23 cellular contexts compared by ENCODE assay signal in genomic region chr13:110125157-110125556, GRCh38.
A peak's percentile ranks its signal among the peaks of the same experiment; 100 is the strongest.
DNase-seq lines count a peak whose midpoint lies in the region; ATAC-seq, FAIRE-seq and TF ChIP-seq lines count a peak whose summit lies in the region.
"Had no signal": no experiment of that assay in that cellular context is flagged by ENCODE, and none has a peak within 500 bp of the region (broad histone marks: within the 10 kb centered on the region; RNA-seq: fewer than 3 reads in every experiment).

No MANE protein-coding gene starts in this region.

- H2AK5ac ChIP-seq in H1 (ENCODE audit: low read depth, low read length) = peak overlapping the region; percentile 49; the same call in 1 of the 2 replicates

- H3K27ac Mint-ChIP-seq in osteocyte (ENCODE audit: unreplicated experiment) = peak overlapping the region; percentile 44
- H3K27ac Mint-ChIP-seq: activated CD8-positive, alpha-beta T cell treated with anti-CD3 and anti-CD28 coated beads, Interleukin-2, amount 10 ng/mL, durations not matched to agents 7 days and 5 days had no signal

- TF ChIP-seq EP300 in H1 (IDR thresholded peaks at IDR 0.05; ENCODE audit: borderline replicate concordance in 1 of 2, low read depth in 2 of 2, low read length in 2 of 2) = no peak

- POLR2A ChIA-PET in H1 (lab: Charles Lee; ENCODE audit: partially characterized antibody) = interaction anchor here (1.4 kb wide), 1 partner anchor 12 kb away, joined by 3 read pairs; no protein-coding TSS in a partner anchor

- H2BK12ac ChIP-seq in H1 (ENCODE audit: low read depth, low read length) = peak overlapping the region; percentile 98

- H3K9me3 Mint-ChIP-seq in osteocyte (ENCODE audit: unreplicated experiment) = no peaks in the 10 kb centered on the region

- peaks cover 0 to 13% (median 7%) of the 10 kb centered on the region in 4 experiments; a peak in 4 of 7 replicates for H3K4me1 ChIP-seq in H1 (replicated peaks in 1 of 4; ENCODE audit: control insufficient read depth in 3 of 4, insufficient read depth in 4 of 4, low read length in 3 of 4)
- H3K4me1 ChIP-seq: Caco-2 had no signal

- H3K27me3 Mint-ChIP-seq in osteocyte (ENCODE audit: unreplicated experiment) = peaks cover 7% of the 10 kb centered on the region

- H3K9ac ChIP-seq in H1 (replicated peaks in 1 of 4; ENCODE audit: extremely low read depth in 1 of 4, low read depth in 3 of 4, low read length in 3 of 4) = no peak overlapping the region

- TF ChIP-seq CTCF in H1 (IDR thresholded peaks at IDR 0.05; ENCODE audit: control extremely low read depth in 1 of 3, insufficient read depth in 1 of 3, low read depth in 1 of 3, low read length in 3 of 3) (no peak), osteocyte (IDR thresholded peaks at IDR 0.05) (no peak)

- no peak overlapping the region for H2AFZ ChIP-seq in H1 (ENCODE audit: low read length)

- H4K20me1 ChIP-seq in H1 (replicated peaks in 1 of 2; ENCODE audit: control insufficient read depth in 1 of 2, insufficient read depth in 2 of 2, low read length in 2 of 2) = no peaks in the 10 kb centered on the region

- H2BK120ac ChIP-seq in H1 (replicated peaks; ENCODE audit: low read depth, low read length) = no peak overlapping the region

- H3K23me2 ChIP-seq in H1 (ENCODE audit: low read depth, low read length) = no peaks in the 10 kb centered on the region

- H4K91ac ChIP-seq in H1 (replicated peaks; ENCODE audit: insufficient read length, low read length) = peak overlapping the region; percentile 50

- H3K4me2 ChIP-seq in H1 (ENCODE audit: insufficient read depth in 1 of 2, low read depth in 2 of 2, low read length in 2 of 2) = no peak overlapping the region

- H2BK20ac ChIP-seq in H1 (ENCODE audit: low read length) = peak overlapping the region; percentile 97

- CTCF ChIA-PET in H1 (lab: Charles Lee; ENCODE audit: partially characterized antibody) = interaction anchor here (1.5 to 2.3 kb wide), 4 partner anchors 8 to 17 kb away, joined by 5 to 13 read pairs (median 6); no protein-coding TSS in a partner anchor

- no peak for TF ChIP-seq RAD21 in H1 (IDR thresholded peaks at IDR 0.05 in 1 of 2, conservative IDR thresholded peaks at IDR 0.05 in 1 of 2; ENCODE audit: low read depth in 2 of 2, low read length in 2 of 2)

- H4K5ac ChIP-seq in H1 (ENCODE audit: insufficient read length, low read depth, low read length) = no peak overlapping the region

- H3K4me3 Mint-ChIP-seq in osteocyte (ENCODE audit: unreplicated experiment) = no peak overlapping the region
- H3K4me3 Mint-ChIP-seq: activated CD8-positive, alpha-beta T cell treated with anti-CD3 and anti-CD28 coated beads, Interleukin-2, amount 10 ng/mL, durations not matched to agents 7 days and 5 days had no signal

- H3K27me3 ChIP-seq in H1 (replicated peaks in 1 of 4; ENCODE audit: control insufficient read depth in 3 of 4, extremely low read depth in 1 of 4, insufficient read depth in 3 of 4, low read length in 3 of 4) = peaks cover 0 to 4% (median 1%) of the 10 kb centered on the region in 4 experiments; a peak in 2 of 7 replicates
- H3K27me3 ChIP-seq: upper lobe of left lung had no signal

- 0 out of 2 replicates have a peak overlapping the region, but pooled peaks have one; percentile 56 for H3K18ac ChIP-seq in H1 (ENCODE audit: extremely low read depth, low read length)

- no peak overlapping the region for H3K27ac ChIP-seq in H1 (ENCODE audit: low read depth, low read length)

- no peaks in the 10 kb centered on the region for H3K36me3 Mint-ChIP-seq in osteocyte (ENCODE audit: unreplicated experiment)

- H4K8ac ChIP-seq in H1 (ENCODE audit: extremely low read depth, insufficient read depth, low read length) = no peak overlapping the region

- no peaks in the 10 kb centered on the region for H3K79me2 ChIP-seq in H1 (ENCODE audit: control insufficient read depth in 1 of 2, insufficient read depth in 2 of 2, low read length in 2 of 2)

- peaks cover 50% of the 10 kb centered on the region for H3K4me1 Mint-ChIP-seq in osteocyte (ENCODE audit: unreplicated experiment)

- no peak overlapping the region for H3K23ac ChIP-seq in H1 (ENCODE audit: insufficient read length)

- H3K9me3 ChIP-seq in H1 (ENCODE audit: insufficient read depth in 2 of 2, low read depth in 1 of 2, low read length in 1 of 2) = no peaks in the 10 kb centered on the region
- H3K9me3 ChIP-seq: Caco-2, upper lobe of left lung had no signal

- no peak overlapping the region for H3K4ac ChIP-seq in H1 (replicated peaks; ENCODE audit: insufficient read length, low read depth, low read length)

- no peak overlapping the region for H3K4me3 ChIP-seq in H1 (ENCODE audit: extremely low read depth in 1 of 4, insufficient read depth in 2 of 4, low read depth in 3 of 4, low read length in 4 of 4)
- H3K4me3 ChIP-seq: K562, upper lobe of left lung had no signal

- peak overlapping the region; percentile 83; the same call in 1 of the 2 replicates for H2BK5ac ChIP-seq in H1 (ENCODE audit: low read depth, low read length)

- peak overlapping the region; percentile 94; the same call in 1 of the 2 replicates for H2BK15ac ChIP-seq in H1 (ENCODE audit: low read length)

- H3K14ac ChIP-seq in H1 (ENCODE audit: insufficient read length) = no peak overlapping the region

- DNase-seq in DMS53 (lab: John Stamatoyannopoulos, UW) = peak; percentile 2
- DNase-seq in DMS53 treated with DMSO at 0.1 percent for 48 hours (lab: John Stamatoyannopoulos, UW; ENCODE audit: unreplicated experiment) = no peak
- peak; percentile 43 for DNase-seq in NCI-H345 treated with DMSO at 0.1 percent for 48 hours (lab: John Stamatoyannopoulos, UW; ENCODE audit: unreplicated experiment)
- DNase-seq in H1 (ENCODE audit: low read depth in 1 of 2, low spot score in 2 of 2) = no peak
- DNase-seq in osteocyte (ENCODE audit: extremely low spot score, unreplicated experiment) = no peak
- no peak for DNase-seq in globus pallidus (ENCODE audit: low spot score)
- no peak for DNase-seq in hypothalamus (lab: John Stamatoyannopoulos, UW)
- DNase-seq: 8988T; activated CD8-positive, alpha-beta T cell treated with anti-CD3 and anti-CD28 coated beads, Interleukin-2, amount 10 ng/mL, durations not matched to agents 7 days and 5 days; activated naive CD4-positive, alpha-beta T cell; activated T-cell treated with anti-CD3 and anti-CD28 coated beads, Interleukin-2, amount 50 U/mL, for 1 hour; Caco-2; cerebellar nuclear complex; effector CD4-positive, alpha-beta T cell; EL; left colon; NCI-H1930; NCI-H510A treated with DMSO at 0.1 percent for 48 hours; stimulated activated CD8-positive, alpha-beta memory T cell treated with anti-CD3 and anti-CD28 coated beads, Interleukin-4, amount 100 ng/mL, for 48 hours; upper lobe of left lung had no signal

- FAIRE-seq in H1 (lab: Jason Lieb, UNC) = no peak
- FAIRE-seq: K562 had no signal

- H3K36me3 ChIP-seq in H1 (ENCODE audit: control insufficient read depth in 2 of 4, insufficient read depth in 4 of 4, low read length in 3 of 4) = no peaks in the 10 kb centered on the region
- H3K36me3 ChIP-seq: upper lobe of left lung had no signal

- ATAC-seq in HG03095 (IDR thresholded peaks at IDR 0.05; ENCODE audit: unreplicated experiment) = no peak
- ATAC-seq: activated CD8-positive, alpha-beta T cell treated with anti-CD3 and anti-CD28 coated beads, Interleukin-2, amount 10 ng/mL, durations not matched to agents 7 days and 5 days; esophagus mucosa; K562; left colon had no signal

- 81% methylated on average over 10 of the region's 10 CpGs; no CpG with 5 or more reads in 1 of the 2 experiments for WGBS in H1 (ENCODE audit: extremely low coverage in 1 of 2, insufficient coverage in 1 of 2, insufficient read length in 1 of 2, insufficient replicate concordance in 2 of 2, low coverage in 1 of 2, low lambda C conversion rate in 2 of 2, missing lambda C conversion rate in 1 of 2), 2 experiments

- no peak for TF ChIP-seq POLR2A in H1 (IDR thresholded peaks at IDR 0.05; ENCODE audit: control extremely low read depth in 1 of 2, low read depth in 2 of 2, low read length in 2 of 2)

- H3K79me1 ChIP-seq in H1 (ENCODE audit: low read depth, low read length) = no peaks in the 10 kb centered on the region

- H3K56ac ChIP-seq in H1 (replicated peaks; ENCODE audit: insufficient read length, low read depth, low read length) = no peak overlapping the region

TF ChIP-seq in H1, 55 proteins besides CTCF, POLR2A, EP300 and RAD21:
- TF ChIP-seq YY1 (IDR thresholded peaks at IDR 0.05; ENCODE audit: low read depth, low read length) (no peak), GTF2F1 (IDR thresholded peaks at IDR 0.05; ENCODE audit: borderline replicate concordance, low read depth, low read length) (no peak), E2F6 (IDR thresholded peaks at IDR 0.05) (no peak), RNF2 (IDR thresholded peaks at IDR 0.05; ENCODE audit: borderline replicate concordance, low read depth, low read length, missing control alignments, poor library complexity, severe bottlenecking) (no peak), BCL11A (IDR thresholded peaks at IDR 0.05; ENCODE audit: low read depth in 2 of 2, low read length in 2 of 2) (no peak), BACH1 (IDR thresholded peaks at IDR 0.05; ENCODE audit: low read length) (no peak), CEBPB (IDR thresholded peaks at IDR 0.05; ENCODE audit: low read depth, low read length) (no peak), PHF8 (conservative IDR thresholded peaks at IDR 0.05; ENCODE audit: low read depth, low read length) (no peak), ATF3 (IDR thresholded peaks at IDR 0.05; ENCODE audit: insufficient read depth, low read depth, low read length) (no peak)

Comparison
In these comparisons a context has a peak if more than half of its experiments do, and no peak if none do; other contexts are left out.
1. DNase-seq: peak in DMS53 (single experiment) and NCI-H345 treated with DMSO at 0.1 percent for 48 hours (single experiment); none in DMS53 treated with DMSO at 0.1 percent for 48 hours (single experiment), H1 (0 of 2), osteocyte (single experiment), globus pallidus (single experiment) and hypothalamus (0 of 51).